In the genomic region with DNA sequence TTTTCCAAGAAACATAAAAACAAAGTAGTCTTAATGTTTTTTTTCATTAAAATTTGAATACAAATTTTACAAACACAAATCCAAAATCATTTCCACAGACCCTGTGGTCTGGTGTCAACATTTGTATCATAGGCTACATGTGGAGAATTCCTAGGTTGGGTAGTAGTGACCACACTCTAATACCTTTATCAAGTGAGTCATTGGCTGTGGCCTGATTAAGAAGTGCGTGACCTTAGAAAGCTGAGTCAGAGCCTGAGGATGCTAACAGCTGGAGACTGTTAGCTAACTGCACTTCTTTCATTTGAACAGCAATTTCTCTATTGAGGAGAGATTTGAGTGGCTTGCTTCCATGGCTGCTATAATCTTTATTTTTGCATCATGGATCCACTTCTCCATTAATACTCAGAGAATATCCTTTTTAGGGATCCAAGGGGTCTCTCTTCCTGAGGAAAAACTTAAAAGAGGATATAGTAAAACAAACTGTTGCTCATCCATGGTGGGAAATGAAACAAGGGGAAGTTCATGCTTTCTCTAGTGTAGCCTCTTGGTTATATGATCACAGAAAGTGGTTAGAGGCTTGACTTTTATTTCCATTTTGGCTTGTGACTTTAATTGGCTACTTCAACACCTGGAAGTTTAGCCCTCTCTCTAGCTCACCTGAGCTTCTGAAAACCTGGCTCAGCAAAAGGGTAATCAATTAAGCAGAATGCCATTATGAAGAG, we compare ENCODE assay signal across 11 cellular contexts.
A peak's percentile ranks its signal among the peaks of the same experiment; 100 is the strongest.
DNase-seq lines count a peak whose midpoint lies in the region; ATAC-seq and TF ChIP-seq lines count a peak whose summit lies in the region.
"Had no signal": no experiment of that assay in that cellular context is flagged by ENCODE, and none has a peak within 500 bp of the region (broad histone marks: within the 10 kb centered on the region; RNA-seq: fewer than 3 reads in every experiment).

No MANE protein-coding gene starts in this region.

- no peak for TF ChIP-seq EP300 in tibial nerve (IDR thresholded peaks at IDR 0.05)

- H3K4me3 Mint-ChIP-seq in activated CD8-positive, alpha-beta T cell treated with anti-CD3 and anti-CD28 coated beads for 36 hours = no peak overlapping the region
- H3K4me3 Mint-ChIP-seq: activated CD4-positive, alpha-beta T cell treated with anti-CD3 and anti-CD28 coated beads for 36 hours; CD14-positive monocyte; memory B cell had no signal

- POLR2A ChIA-PET in activated CD8-positive, alpha-beta T cell treated with anti-CD3 and anti-CD28 coated beads for 36 hours (lab: Charles Lee) = no interaction called here

- H3K4me1 ChIP-seq in tibial nerve = no peaks in the 10 kb centered on the region

- no peaks in the 10 kb centered on the region for H3K27me3 Mint-ChIP-seq in activated CD8-positive, alpha-beta T cell treated with anti-CD3 and anti-CD28 coated beads for 36 hours
- H3K27me3 Mint-ChIP-seq: activated CD4-positive, alpha-beta T cell treated with anti-CD3 and anti-CD28 coated beads for 36 hours; memory B cell had no signal

- TF ChIP-seq CTCF in HFF-Myc (IDR thresholded peaks at IDR 0.05; ENCODE audit: low read depth, low read length, missing control alignments) (no peak), fibroblast of villous mesenchyme (IDR thresholded peaks at IDR 0.05; ENCODE audit: insufficient read depth, low read depth, low read length) (no peak), omental fat pad (IDR thresholded peaks at IDR 0.05) (no peak), tibial nerve (IDR thresholded peaks at IDR 0.05) (no peak)
- no peak for TF ChIP-seq CTCF in activated CD8-positive, alpha-beta T cell treated with anti-CD3 and anti-CD28 coated beads for 36 hours (IDR thresholded peaks at IDR 0.05)

- no peaks in the 10 kb centered on the region for H3K27me3 ChIP-seq in tibial nerve

- DNase-seq in A172 (ENCODE audit: low spot score) (peak; percentile 97), HFF-Myc (ENCODE audit: extremely low read depth, low read depth) (peak; percentile 72), SW 1271 (lab: John Stamatoyannopoulos, UW) (peak; percentile 69 to 93), fibroblast of villous mesenchyme (ENCODE audit: low read depth) (peak; percentile 97), omental fat pad (ENCODE audit: low spot score) (no peak), tibial nerve (ENCODE audit: low spot score in 2 of 2) (no peak)
- DNase-seq in activated CD8-positive, alpha-beta T cell treated with anti-CD3 and anti-CD28 coated beads for 36 hours = no peak
- DNase-seq: activated CD4-positive, alpha-beta T cell treated with anti-CD3 and anti-CD28 coated beads for 36 hours had no signal

- ATAC-seq in activated CD8-positive, alpha-beta T cell treated with anti-CD3 and anti-CD28 coated beads for 36 hours = no peak
- ATAC-seq in HG03196 (IDR thresholded peaks at IDR 0.05; ENCODE audit: unreplicated experiment) = no peak
- ATAC-seq in omental fat pad (ENCODE audit: low FRiP score) = no peak
- ATAC-seq: activated CD4-positive, alpha-beta T cell treated with anti-CD3 and anti-CD28 coated beads for 36 hours had no signal

- no peaks in the 10 kb centered on the region for H3K9me3 ChIP-seq in tibial nerve

- H3K27ac Mint-ChIP-seq in activated CD8-positive, alpha-beta T cell treated with anti-CD3 and anti-CD28 coated beads for 36 hours = no peak overlapping the region
- H3K27ac Mint-ChIP-seq: activated CD4-positive, alpha-beta T cell treated with anti-CD3 and anti-CD28 coated beads for 36 hours; CD14-positive monocyte; memory B cell had no signal

- peaks cover 3% of the 10 kb centered on the region for H3K9me3 Mint-ChIP-seq in activated CD8-positive, alpha-beta T cell treated with anti-CD3 and anti-CD28 coated beads for 36 hours
- H3K9me3 Mint-ChIP-seq: memory B cell had no signal

- WGBS in tibial nerve, 2 donors = 52% methylated on average over 1 of the region's 1 CpG

- H3K36me3 ChIP-seq in tibial nerve = no peaks in the 10 kb centered on the region

- CTCF ChIA-PET in activated CD8-positive, alpha-beta T cell treated with anti-CD3 and anti-CD28 coated beads for 36 hours (lab: Charles Lee) = no interaction called here

- no peaks in the 10 kb centered on the region for H3K36me3 Mint-ChIP-seq in activated CD8-positive, alpha-beta T cell treated with anti-CD3 and anti-CD28 coated beads for 36 hours (ENCODE audit: low read depth)
- H3K36me3 Mint-ChIP-seq: CD14-positive monocyte, memory B cell had no signal

- intact Hi-C loops in activated CD8-positive, alpha-beta T cell treated with anti-CD3 and anti-CD28 coated beads for 36 hours (cut with micrococcal nuclease) = no loop called here

- H3K4me3 ChIP-seq in HFF-Myc (replicated peaks; ENCODE audit: low read depth, low read length) (no peak overlapping the region), fibroblast of villous mesenchyme (ENCODE audit: low read depth, low read length) (no peak overlapping the region), tibial nerve (no peak overlapping the region)

- H3K27ac ChIP-seq in tibial nerve = no peak overlapping the region

- no peak for TF ChIP-seq POLR2A in tibial nerve (IDR thresholded peaks at IDR 0.05)

- no peaks in the 10 kb centered on the region for H3K4me1 Mint-ChIP-seq in activated CD8-positive, alpha-beta T cell treated with anti-CD3 and anti-CD28 coated beads for 36 hours (ENCODE audit: low read depth)
- H3K4me1 Mint-ChIP-seq: activated CD4-positive, alpha-beta T cell treated with anti-CD3 and anti-CD28 coated beads for 36 hours; CD14-positive monocyte; memory B cell had no signal

Comparison
In these comparisons a context has a peak if more than half of its experiments do, and no peak if none do; other contexts are left out.
1. DNase-seq: peak in A172 (single experiment), HFF-Myc (single experiment), SW 1271 (2 of 2) and fibroblast of villous mesenchyme (single experiment); none in activated CD8-positive, alpha-beta T cell treated with anti-CD3 and anti-CD28 coated beads for 36 hours (single experiment), omental fat pad (single experiment) and tibial nerve (0 of 2).